In genomic region chr12:118326971-118327370, GRCh38 we compare ENCODE assay signal across 22 cellular contexts.
"Had no signal": no experiment of that assay in that cellular context is flagged by ENCODE, and none has a peak within 500 bp of the region (broad histone marks: within the 10 kb centered on the region; RNA-seq: fewer than 3 reads in every experiment).

No MANE protein-coding gene starts in this region.

- H3K27ac Mint-ChIP-seq: activated CD4-positive, alpha-beta T cell treated with anti-CD3 and anti-CD28 coated beads, Interleukin-2, amount 10 ng/mL, durations not matched to agents 24 days and 14 days; activated naive CD8-positive, alpha-beta T cell treated with anti-CD3 and anti-CD28 coated beads for 36 hours; activated T-cell treated with anti-CD3 and anti-CD28 coated beads, Interleukin-2, amount 50 U/mL, for 72 hours; stimulated activated naive CD8-positive, alpha-beta T cell treated with anti-CD3 and anti-CD28 coated beads, Interleukin-15, Interleukin-2, amounts not matched to agents 100 ng/mL and 50 ng/mL, for 24 hours; type B pancreatic cell; WTC11 had no signal

- H3K36me3 Mint-ChIP-seq: type B pancreatic cell, WTC11 had no signal

- H3K27me3 ChIP-seq: brain microvascular endothelial cell, right atrium auricular region, suprapubic skin had no signal

- H3K9me3 Mint-ChIP-seq: activated CD4-positive, alpha-beta T cell treated with anti-CD3 and anti-CD28 coated beads, Interleukin-2, amount 10 ng/mL, durations not matched to agents 24 days and 14 days; activated naive CD8-positive, alpha-beta T cell treated with anti-CD3 and anti-CD28 coated beads for 36 hours; activated T-cell treated with anti-CD3 and anti-CD28 coated beads, Interleukin-2, amount 50 U/mL, for 72 hours; central memory CD8-positive, alpha-beta T cell; natural killer cell treated with Interleukin-12 subunit alpha and Interleukin-12 subunit beta and Interleukin-15 and Interleukin-18, amount 100 ng/mL, for 72 hours; stimulated activated naive CD8-positive, alpha-beta T cell treated with anti-CD3 and anti-CD28 coated beads, Interleukin-15, Interleukin-2, amounts not matched to agents 100 ng/mL and 50 ng/mL, for 24 hours; type B pancreatic cell; WTC11 had no signal

- H3K36me3 ChIP-seq: brain microvascular endothelial cell, right atrium auricular region, suprapubic skin had no signal

- H3K27ac ChIP-seq: brain microvascular endothelial cell, left ventricle myocardium inferior, right atrium auricular region, skin epidermis, suprapubic skin had no signal

- H3K27me3 Mint-ChIP-seq: activated CD4-positive, alpha-beta T cell treated with anti-CD3 and anti-CD28 coated beads, Interleukin-2, amount 10 ng/mL, durations not matched to agents 24 days and 14 days; activated naive CD8-positive, alpha-beta T cell treated with anti-CD3 and anti-CD28 coated beads for 36 hours; central memory CD8-positive, alpha-beta T cell; natural killer cell treated with Interleukin-12 subunit alpha and Interleukin-12 subunit beta and Interleukin-15 and Interleukin-18, amount 100 ng/mL, for 72 hours; stimulated activated naive CD8-positive, alpha-beta T cell treated with anti-CD3 and anti-CD28 coated beads, Interleukin-15, Interleukin-2, amounts not matched to agents 100 ng/mL and 50 ng/mL, for 24 hours; type B pancreatic cell had no signal

- H3K4me3 ChIP-seq: left ventricle myocardium inferior, right atrium auricular region, skin epidermis, suprapubic skin had no signal

- H3K4me3 Mint-ChIP-seq: activated CD4-positive, alpha-beta T cell treated with anti-CD3 and anti-CD28 coated beads, Interleukin-2, amount 10 ng/mL, durations not matched to agents 24 days and 14 days; activated naive CD8-positive, alpha-beta T cell treated with anti-CD3 and anti-CD28 coated beads for 36 hours; activated T-cell treated with anti-CD3 and anti-CD28 coated beads, Interleukin-2, amount 50 U/mL, for 72 hours; central memory CD8-positive, alpha-beta T cell; natural killer cell treated with Interleukin-12 subunit alpha and Interleukin-12 subunit beta and Interleukin-15 and Interleukin-18, amount 100 ng/mL, for 72 hours; stimulated activated naive CD8-positive, alpha-beta T cell treated with anti-CD3 and anti-CD28 coated beads, Interleukin-15, Interleukin-2, amounts not matched to agents 100 ng/mL and 50 ng/mL, for 24 hours; type B pancreatic cell; WTC11 had no signal

- H3K9me3 ChIP-seq: left ventricle myocardium inferior, right atrium auricular region, suprapubic skin had no signal

- DNase-seq: activated CD4-positive, alpha-beta T cell treated with anti-CD3 and anti-CD28 coated beads, Interleukin-2, amount 10 ng/mL, durations not matched to agents 24 days and 14 days; activated CD8-positive, alpha-beta memory T cell treated with anti-CD3 and anti-CD28 coated beads, Interleukin-2, amount 50 U/mL, for 48 hours; activated gamma-delta T cell treated with Interleukin-2 at 50 U/mL for 16 hours; activated naive CD8-positive, alpha-beta T cell treated with anti-CD3 and anti-CD28 coated beads for 36 hours; activated T-cell treated with anti-CD3 and anti-CD28 coated beads, Interleukin-2, amount 50 U/mL, for 72 hours; anterior cingulate cortex; brain microvascular endothelial cell; cortex of kidney; effector memory CD4-positive, alpha-beta T cell; hypothalamus; left ventricle myocardium inferior; nucleus accumbens; stimulated activated CD4-positive, alpha-beta T cell treated with anti-CD3 and anti-CD28 coated beads, Interleukin-4, amount 100 ng/mL, for 4 hours; stimulated activated CD8-positive, alpha-beta memory T cell treated with anti-CD3 and anti-CD28 coated beads, Interleukin-4, amount 100 ng/mL, for 48 hours had no signal

- ATAC-seq: activated T-cell treated with anti-CD3 and anti-CD28 coated beads, Interleukin-2, amount 50 U/mL, for 72 hours; natural killer cell treated with Interleukin-12 subunit alpha and Interleukin-12 subunit beta and Interleukin-15 and Interleukin-18, amount 100 ng/mL, for 72 hours; WTC11 had no signal
